ENCODE assay signal across 1 cellular context in genomic region chr12:77087427-77087826, GRCh38.
A peak's percentile ranks its signal among the peaks of the same experiment; 100 is the strongest.
TF ChIP-seq lines count a peak whose summit lies in the region.

No MANE protein-coding gene starts in this region.

TF ChIP-seq in IMR-90, 13 proteins besides CTCF, POLR2A, EP300 and RAD21:
- TF ChIP-seq BHLHE40 (IDR thresholded peaks at IDR 0.05; ENCODE audit: low read depth, low read length) = no peak; the same call in 1 of the 2 replicates
- TF ChIP-seq FOS (IDR thresholded peaks at IDR 0.05; ENCODE audit: low read depth, low read length) = peak; percentile 60
- TF ChIP-seq SMC3 (IDR thresholded peaks at IDR 0.05; ENCODE audit: low read depth, low read length) = no peak
- peak; percentile 44; the same call in 1 of the 2 replicates for TF ChIP-seq USF2 (IDR thresholded peaks at IDR 0.05; ENCODE audit: low read depth, low read length)
- TF ChIP-seq NFE2L2 (IDR thresholded peaks at IDR 0.05; ENCODE audit: low read depth, low read length) = no peak
- no peak for TF ChIP-seq MAFK (IDR thresholded peaks at IDR 0.05; ENCODE audit: low read depth, low read length)
- TF ChIP-seq MXI1 (IDR thresholded peaks at IDR 0.05; ENCODE audit: borderline replicate concordance, low read depth, low read length) = 0 out of 2 replicates have a peak, but pooled peaks have one; percentile 12
- no peak for TF ChIP-seq CHD1 (IDR thresholded peaks at IDR 0.05; ENCODE audit: low read depth, low read length)
- peak; percentile 50 for TF ChIP-seq CEBPB (IDR thresholded peaks at IDR 0.05; ENCODE audit: low read depth, low read length)
TF ChIP-seq in IMR-90: peak in this region for 4.
